In the genomic region with DNA sequence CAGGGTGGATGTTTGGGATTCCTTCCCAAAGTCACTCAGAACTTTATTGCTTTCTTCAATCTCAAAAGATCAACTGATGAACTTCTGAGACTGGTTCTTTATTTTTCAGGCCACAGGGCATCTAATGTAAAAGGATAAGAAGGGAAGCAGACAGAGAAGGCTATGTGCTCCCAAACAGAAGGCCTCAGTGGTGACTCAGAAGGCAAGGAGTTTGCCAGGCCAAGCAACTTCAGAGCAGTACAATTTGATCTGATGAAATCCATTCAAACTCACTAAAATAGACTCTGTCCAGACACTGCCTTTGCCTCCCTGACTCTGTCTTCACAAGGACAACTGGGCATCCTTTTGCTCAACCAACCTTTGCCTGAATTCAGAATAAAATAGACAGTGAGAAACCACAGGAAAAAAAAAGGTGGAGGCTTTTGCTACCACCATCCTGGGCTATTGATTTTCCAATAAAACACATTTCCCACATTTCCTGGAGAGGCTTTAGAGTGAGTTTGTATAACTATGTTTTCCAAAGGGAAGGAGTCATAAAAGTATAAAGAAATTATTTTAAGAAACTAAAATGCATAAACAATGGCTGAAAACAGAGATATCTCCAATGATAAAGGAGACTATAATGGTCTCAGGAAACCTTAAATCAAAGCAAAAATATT, we compare ENCODE assay signal across 12 cellular contexts. TPM values are rescaled to one million over a fixed set of nuclear protein-coding genes. Genes with fewer than 3 reads are reported as not detected.
DNase-seq lines count a peak whose midpoint lies in the region; ATAC-seq and TF ChIP-seq lines count a peak whose summit lies in the region.
"Had no signal": no experiment of that assay in that cellular context is flagged by ENCODE, and none has a peak within 500 bp of the region (broad histone marks: within the 10 kb centered on the region; RNA-seq: fewer than 3 reads in every experiment).

No MANE protein-coding gene starts in this region.

- no peak overlapping the region for H2BK12ac ChIP-seq in trophoblast cell (ENCODE audit: low read length)

- no peak overlapping the region for H3K18ac ChIP-seq in trophoblast cell (ENCODE audit: low read length)

- no peaks in the 10 kb centered on the region for H3K36me3 ChIP-seq in MG63
- no peaks in the 10 kb centered on the region for H3K36me3 ChIP-seq in mesodermal cell (ENCODE audit: control insufficient read depth, insufficient read depth, low read length)
- no peaks in the 10 kb centered on the region for H3K36me3 ChIP-seq in trophoblast cell (ENCODE audit: control insufficient read depth in 1 of 2, insufficient read depth in 2 of 2, low read length in 2 of 2)
- H3K36me3 ChIP-seq: cardiac muscle cell had no signal

- no peak overlapping the region for H2AK5ac ChIP-seq in trophoblast cell (ENCODE audit: low read length)

- H3K4me1 ChIP-seq in mesodermal cell (ENCODE audit: control insufficient read depth, insufficient read depth, low read length, poor library complexity, severe bottlenecking) (peaks cover 3% of the 10 kb centered on the region), trophoblast cell (ENCODE audit: control insufficient read depth in 1 of 2, insufficient read depth in 2 of 2, low read length in 2 of 2) (no peaks in the 10 kb centered on the region)

- H3K4me2 ChIP-seq in trophoblast cell (ENCODE audit: low read length), result no peak overlapping the region

- no peak for TF ChIP-seq CTCF in AG10803 (conservative IDR thresholded peaks at IDR 0.05; ENCODE audit: low read length)

- peak; percentile 82 for DNase-seq in AG10803 (ENCODE audit: low read depth)
- peak; percentile 68 for DNase-seq in MG63
- DNase-seq in dedifferentiated amniotic fluid mesenchymal stem cell (ENCODE audit: extremely low spot score), result peak; percentile 79
- no peak for DNase-seq in trophoblast cell
- no peak for DNase-seq in middle frontal gyrus (ENCODE audit: extremely low spot score, low spot score)
- DNase-seq: NCI-H1417 treated with DMSO at 0.1 percent for 48 hours, spleen, T1000 had no signal

- no peak overlapping the region for H4K12ac ChIP-seq in trophoblast cell (ENCODE audit: low read depth, low read length)

- H3K27me3 ChIP-seq in MG63 (no peaks in the 10 kb centered on the region), trophoblast cell (ENCODE audit: insufficient read depth, low read length) (no peaks in the 10 kb centered on the region)
- H3K27me3 ChIP-seq: cardiac muscle cell, spleen had no signal

- no peaks in the 10 kb centered on the region for H3K9me3 ChIP-seq in MG63
- no peaks in the 10 kb centered on the region for H3K9me3 ChIP-seq in mesodermal cell (ENCODE audit: control insufficient read depth, low read length)
- no peaks in the 10 kb centered on the region for H3K9me3 ChIP-seq in trophoblast cell (ENCODE audit: insufficient read depth, low read depth, low read length)

- H3K14ac ChIP-seq in trophoblast cell (ENCODE audit: low read length), result no peak overlapping the region

- no peak overlapping the region for H4K8ac ChIP-seq in trophoblast cell (ENCODE audit: low read depth, low read length)

- no peaks in the 10 kb centered on the region for H3K79me2 ChIP-seq in trophoblast cell (ENCODE audit: control insufficient read depth, insufficient read depth, low read length, poor library complexity)

- H3K4me3 ChIP-seq in AG10803 (ENCODE audit: low read length) (no peak overlapping the region), MG63 (no peak overlapping the region), mesodermal cell (ENCODE audit: extremely low read depth, insufficient read depth, low read length, poor library complexity, severe bottlenecking) (no peak overlapping the region), trophoblast cell (ENCODE audit: low read depth, low read length) (no peak overlapping the region)
- H3K4me3 ChIP-seq: cardiac muscle cell, spleen had no signal

- no peak overlapping the region for H3K4ac ChIP-seq in trophoblast cell (ENCODE audit: low read depth, low read length)

- no peak overlapping the region for H2AFZ ChIP-seq in trophoblast cell (ENCODE audit: insufficient read depth, low read length, poor library complexity)

- H3K79me1 ChIP-seq in trophoblast cell (ENCODE audit: low read length), result no peaks in the 10 kb centered on the region

- no peak for ATAC-seq in GM19463 (IDR thresholded peaks at IDR 0.05; ENCODE audit: unreplicated experiment)
- ATAC-seq in GM19455 (IDR thresholded peaks at IDR 0.05; ENCODE audit: unreplicated experiment), result no peak

- peak overlapping the region; percentile 57 for H3K27ac ChIP-seq in mesodermal cell (ENCODE audit: low read depth, low read length, severe bottlenecking)
- H3K27ac ChIP-seq in trophoblast cell (ENCODE audit: low read depth, low read length), result no peak overlapping the region
- H3K27ac ChIP-seq: cardiac muscle cell had no signal

- no peak overlapping the region for H2BK5ac ChIP-seq in trophoblast cell (ENCODE audit: low read depth, low read length, poor library complexity)

- no peak overlapping the region for H4K91ac ChIP-seq in trophoblast cell (ENCODE audit: low read depth, low read length)

- no peak overlapping the region for H3K23ac ChIP-seq in trophoblast cell (ENCODE audit: low read length)

- H3K9ac ChIP-seq in trophoblast cell (ENCODE audit: low read length), result no peak overlapping the region

- no peak overlapping the region for H2BK120ac ChIP-seq in trophoblast cell (ENCODE audit: insufficient read depth, low read length, poor library complexity)

RNA-seq across cellular contexts. Expression of a gene that starts 55.2 kb away (rescaled TPM):
- total RNA-seq in MG63 (2014; rRNA removed; shearing (Covaris generic); ENCODE audit: low replicate concordance), result 4.7 and 4.8 TPM in 2 replicates
- polyA plus RNA-seq in mesodermal cell (2013, experiment 1 of 2), result 10.2 TPM
- polyA plus RNA-seq in mesodermal cell (2013, experiment 2 of 2), result 9.1 TPM
- 0.44 and 0.46 TPM in 2 replicates for polyA plus RNA-seq in trophoblast cell (2013)

Comparison
In these comparisons a context has a peak if more than half of its experiments do, and no peak if none do; other contexts are left out.
1. DNase-seq: peak in AG10803 (single experiment), MG63 (single experiment) and dedifferentiated amniotic fluid mesenchymal stem cell (single experiment); none in trophoblast cell (0 of 2) and middle frontal gyrus (single experiment).